In genomic region chrX:153726286-153727107, GRCh38 we compare ENCODE assay signal across 1 cellular context.
TF ChIP-seq lines count a peak whose summit lies in the region.

No MANE protein-coding gene starts in this region.

TF ChIP-seq in HepG2, 621 proteins besides CTCF, POLR2A, EP300 and RAD21 (continued from another document and continues in another):
- TF ChIP-seq ZNF362 (CRISPR knock-in tag; IDR thresholded peaks at IDR 0.05; ENCODE audit: borderline replicate concordance) (no peak), BHLHE40 (IDR thresholded peaks at IDR 0.05; ENCODE audit: low read length) (peak; percentile 1; the same call in 1 of the 2 replicates), SP140L (CRISPR knock-in tag; IDR thresholded peaks at IDR 0.05; ENCODE audit: borderline replicate concordance) (no peak), SNAPC5 (CRISPR knock-in tag; IDR thresholded peaks at IDR 0.05; ENCODE audit: borderline replicate concordance) (no peak), JARID2 (CRISPR knock-in tag; IDR thresholded peaks at IDR 0.05; ENCODE audit: insufficient replicate concordance) (no peak), NFYC (CRISPR knock-in tag; IDR thresholded peaks at IDR 0.05) (no peak), SP1 (IDR thresholded peaks at IDR 0.05) (no peak), SP1 (CRISPR knock-in tag; IDR thresholded peaks at IDR 0.05) (peak; percentile 31; the same call in 1 of the 2 replicates), KIAA2018 (CRISPR knock-in tag; IDR thresholded peaks at IDR 0.05; ENCODE audit: borderline replicate concordance) (no peak), ZNF841 (CRISPR knock-in tag; IDR thresholded peaks at IDR 0.05; ENCODE audit: borderline replicate concordance) (no peak), XRCC5 (optimal IDR thresholded peaks at IDR 0.05; ENCODE audit: low read length) (peak; percentile 13), ZNF768 (CRISPR knock-in tag; IDR thresholded peaks at IDR 0.05) (0 out of 2 replicates have a peak, but pooled peaks have one; percentile 44), SP5 (CRISPR knock-in tag; IDR thresholded peaks at IDR 0.05; ENCODE audit: borderline replicate concordance, low read depth) (peak; percentile 65; the same call in 1 of the 2 replicates), XBP1 (CRISPR knock-in tag; IDR thresholded peaks at IDR 0.05) (no peak), FOXO1 (CRISPR knock-in tag; IDR thresholded peaks at IDR 0.05) (0 out of 2 replicates have a peak, but pooled peaks have one; percentile 23), GATAD2A (CRISPR knock-in tag; IDR thresholded peaks at IDR 0.05) (peak; percentile 33; the same call in 1 of the 2 replicates), NFRKB (IDR thresholded peaks at IDR 0.05) (no peak), ZBTB21 (CRISPR knock-in tag; IDR thresholded peaks at IDR 0.05) (no peak), TBL1XR1 (IDR thresholded peaks at IDR 0.05; ENCODE audit: borderline replicate concordance, low read length, partially characterized antibody) (peak; percentile 65), ZNF317 (CRISPR knock-in tag; IDR thresholded peaks at IDR 0.05) (no peak), MYPOP (CRISPR knock-in tag; IDR thresholded peaks at IDR 0.05) (peak; percentile 34; the same call in 1 of the 2 replicates), MED1 (CRISPR knock-in tag; IDR thresholded peaks at IDR 0.05) (peak; percentile 80), MXI1 (IDR thresholded peaks at IDR 0.05; ENCODE audit: borderline replicate concordance, low read depth, low read length) (peak; percentile 39; the same call in 1 of the 3 replicates), IKZF1 (IDR thresholded peaks at IDR 0.05) (no peak), DR1 (CRISPR knock-in tag; IDR thresholded peaks at IDR 0.05) (no peak), SIN3B (IDR thresholded peaks at IDR 0.05; ENCODE audit: low read length) (no peak), ZNF468 (CRISPR knock-in tag; IDR thresholded peaks at IDR 0.05) (no peak), NFIC (IDR thresholded peaks at IDR 0.05; ENCODE audit: low read length) (no peak), ZUFSP (CRISPR knock-in tag; IDR thresholded peaks at IDR 0.05; ENCODE audit: borderline replicate concordance) (no peak), DMAP1 (CRISPR knock-in tag; IDR thresholded peaks at IDR 0.05) (peak; percentile 51; the same call in 1 of the 2 replicates), SKIL (CRISPR knock-in tag; IDR thresholded peaks at IDR 0.05; ENCODE audit: borderline replicate concordance) (peak; percentile 81; the same call in 1 of the 2 replicates), ZNF616 (CRISPR knock-in tag; IDR thresholded peaks at IDR 0.05; ENCODE audit: low read depth) (no peak), RNF2 (conservative IDR thresholded peaks at IDR 0.05; ENCODE audit: low read depth) (no peak), ZNF878 (CRISPR knock-in tag; IDR thresholded peaks at IDR 0.05) (no peak), STAT5B (CRISPR knock-in tag; IDR thresholded peaks at IDR 0.05) (no peak), AKAP8 (CRISPR knock-in tag; IDR thresholded peaks at IDR 0.05) (peak; percentile 82; the same call in 1 of the 2 replicates), MAFG (CRISPR knock-in tag; IDR thresholded peaks at IDR 0.05) (no peak), ZNF782 (CRISPR knock-in tag; IDR thresholded peaks at IDR 0.05; ENCODE audit: borderline replicate concordance) (no peak), YEATS2 (CRISPR knock-in tag; IDR thresholded peaks at IDR 0.05; ENCODE audit: borderline replicate concordance) (0 out of 2 replicates have a peak, but pooled peaks have one; percentile 30), STAT6 (CRISPR knock-in tag; IDR thresholded peaks at IDR 0.05; ENCODE audit: borderline replicate concordance) (no peak; the same call in 1 of the 2 replicates), ZNF224 (CRISPR knock-in tag; IDR thresholded peaks at IDR 0.05) (no peak), ZNF557 (CRISPR knock-in tag; IDR thresholded peaks at IDR 0.05) (no peak), ZNF850 (CRISPR knock-in tag; conservative IDR thresholded peaks at IDR 0.05) (no peak), ZNF432 (CRISPR knock-in tag; IDR thresholded peaks at IDR 0.05; ENCODE audit: borderline replicate concordance) (no peak), ZNF263 (CRISPR knock-in tag; IDR thresholded peaks at IDR 0.05) (peak; percentile 59; the same call in 1 of the 2 replicates), RXRB (CRISPR knock-in tag; IDR thresholded peaks at IDR 0.05; ENCODE audit: borderline replicate concordance) (peak; percentile 93), KLF9 (CRISPR knock-in tag; IDR thresholded peaks at IDR 0.05; ENCODE audit: low read depth) (no peak), HNRNPK (IDR thresholded peaks at IDR 0.05; ENCODE audit: low read depth, low read length, poor library complexity, severe bottlenecking) (no peak), ZNF710 (CRISPR knock-in tag; IDR thresholded peaks at IDR 0.05; ENCODE audit: borderline replicate concordance) (peak; percentile 52; the same call in 1 of the 2 replicates)
